In genomic region chr18:58045265-58046086, GRCh38 we compare ENCODE assay signal across 1 cellular context.
TF ChIP-seq lines count a peak whose summit lies in the region.

No MANE protein-coding gene starts in this region.

TF ChIP-seq in HepG2, 621 proteins besides CTCF, POLR2A, EP300 and RAD21 (continued from another document and continues in another):
- TF ChIP-seq BRF2 (CRISPR knock-in tag; IDR thresholded peaks at IDR 0.05) (no peak), ZBTB26 (CRISPR knock-in tag; IDR thresholded peaks at IDR 0.05; ENCODE audit: borderline replicate concordance) (no peak), ZNF276 (CRISPR knock-in tag; IDR thresholded peaks at IDR 0.05; ENCODE audit: low read depth) (no peak), HOMEZ (CRISPR knock-in tag; IDR thresholded peaks at IDR 0.05; ENCODE audit: low read depth) (no peak), ZBTB49 (CRISPR knock-in tag; IDR thresholded peaks at IDR 0.05; ENCODE audit: borderline replicate concordance) (no peak), KAT7 (CRISPR knock-in tag; IDR thresholded peaks at IDR 0.05; ENCODE audit: borderline replicate concordance) (peak; percentile 19; the same call in 1 of the 2 replicates), NFIC (IDR thresholded peaks at IDR 0.05; ENCODE audit: low read length) (0 out of 2 replicates have a peak, but pooled peaks have one; percentile 31), PPARG (CRISPR knock-in tag; conservative IDR thresholded peaks at IDR 0.05) (no peak), ZNF558 (CRISPR knock-in tag; IDR thresholded peaks at IDR 0.05; ENCODE audit: borderline replicate concordance) (no peak), FOSL2 (CRISPR knock-in tag; IDR thresholded peaks at IDR 0.05) (0 out of 2 replicates have a peak, but pooled peaks have one; percentile 21), ZNF264 (CRISPR knock-in tag; IDR thresholded peaks at IDR 0.05) (peak; percentile 23; the same call in 1 of the 2 replicates), ZSCAN21 (CRISPR knock-in tag; IDR thresholded peaks at IDR 0.05; ENCODE audit: borderline replicate concordance) (no peak), BRD4 (CRISPR knock-in tag; IDR thresholded peaks at IDR 0.05) (no peak), CEBPG (CRISPR knock-in tag; IDR thresholded peaks at IDR 0.05) (no peak), HNRNPLL (IDR thresholded peaks at IDR 0.05; ENCODE audit: low read depth, low read length, poor library complexity, severe bottlenecking) (peak; percentile 31), ZNF451 (CRISPR knock-in tag; IDR thresholded peaks at IDR 0.05) (no peak), ZNF432 (CRISPR knock-in tag; IDR thresholded peaks at IDR 0.05; ENCODE audit: borderline replicate concordance) (no peak), FOXK1 (CRISPR knock-in tag; IDR thresholded peaks at IDR 0.05; ENCODE audit: borderline replicate concordance, low read depth) (no peak; the same call in 1 of the 2 replicates), SAP130 (CRISPR knock-in tag; IDR thresholded peaks at IDR 0.05; ENCODE audit: low read depth) (no peak; the same call in none of the 2 replicates), RFXANK (CRISPR knock-in tag; IDR thresholded peaks at IDR 0.05) (no peak), ZSCAN9 (CRISPR knock-in tag; IDR thresholded peaks at IDR 0.05; ENCODE audit: borderline replicate concordance) (0 out of 2 replicates have a peak, but pooled peaks have one; percentile 23)
- TF ChIP-seq, protein P1, sequence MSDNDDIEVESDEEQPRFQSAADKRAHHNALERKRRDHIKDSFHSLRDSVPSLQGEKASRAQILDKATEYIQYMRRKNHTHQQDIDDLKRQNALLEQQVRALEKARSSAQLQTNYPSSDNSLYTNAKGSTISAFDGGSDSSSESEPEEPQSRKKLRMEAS (IDR thresholded peaks at IDR 0.05) = peak; percentile 53; the same call in 1 of the 2 replicates
- TF ChIP-seq, protein P2, sequence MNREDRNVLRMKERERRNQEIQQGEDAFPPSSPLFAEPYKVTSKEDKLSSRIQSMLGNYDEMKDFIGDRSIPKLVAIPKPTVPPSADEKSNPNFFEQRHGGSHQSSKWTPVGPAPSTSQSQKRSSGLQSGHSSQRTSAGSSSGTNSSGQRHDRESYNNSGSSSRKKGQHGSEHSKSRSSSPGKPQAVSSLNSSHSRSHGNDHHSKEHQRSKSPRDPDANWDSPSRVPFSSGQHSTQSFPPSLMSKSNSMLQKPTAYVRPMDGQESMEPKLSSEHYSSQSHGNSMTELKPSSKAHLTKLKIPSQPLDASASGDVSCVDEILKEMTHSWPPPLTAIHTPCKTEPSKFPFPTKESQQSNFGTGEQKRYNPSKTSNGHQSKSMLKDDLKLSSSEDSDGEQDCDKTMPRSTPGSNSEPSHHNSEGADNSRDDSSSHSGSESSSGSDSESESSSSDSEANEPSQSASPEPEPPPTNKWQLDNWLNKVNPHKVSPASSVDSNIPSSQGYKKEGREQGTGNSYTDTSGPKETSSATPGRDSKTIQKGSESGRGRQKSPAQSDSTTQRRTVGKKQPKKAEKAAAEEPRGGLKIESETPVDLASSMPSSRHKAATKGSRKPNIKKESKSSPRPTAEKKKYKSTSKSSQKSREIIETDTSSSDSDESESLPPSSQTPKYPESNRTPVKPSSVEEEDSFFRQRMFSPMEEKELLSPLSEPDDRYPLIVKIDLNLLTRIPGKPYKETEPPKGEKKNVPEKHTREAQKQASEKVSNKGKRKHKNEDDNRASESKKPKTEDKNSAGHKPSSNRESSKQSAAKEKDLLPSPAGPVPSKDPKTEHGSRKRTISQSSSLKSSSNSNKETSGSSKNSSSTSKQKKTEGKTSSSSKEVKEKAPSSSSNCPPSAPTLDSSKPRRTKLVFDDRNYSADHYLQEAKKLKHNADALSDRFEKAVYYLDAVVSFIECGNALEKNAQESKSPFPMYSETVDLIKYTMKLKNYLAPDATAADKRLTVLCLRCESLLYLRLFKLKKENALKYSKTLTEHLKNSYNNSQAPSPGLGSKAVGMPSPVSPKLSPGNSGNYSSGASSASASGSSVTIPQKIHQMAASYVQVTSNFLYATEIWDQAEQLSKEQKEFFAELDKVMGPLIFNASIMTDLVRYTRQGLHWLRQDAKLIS (CRISPR knock-in tag; IDR thresholded peaks at IDR 0.05) = 0 out of 2 replicates have a peak, but pooled peaks have one; percentile 92
- TF ChIP-seq, protein P3, sequence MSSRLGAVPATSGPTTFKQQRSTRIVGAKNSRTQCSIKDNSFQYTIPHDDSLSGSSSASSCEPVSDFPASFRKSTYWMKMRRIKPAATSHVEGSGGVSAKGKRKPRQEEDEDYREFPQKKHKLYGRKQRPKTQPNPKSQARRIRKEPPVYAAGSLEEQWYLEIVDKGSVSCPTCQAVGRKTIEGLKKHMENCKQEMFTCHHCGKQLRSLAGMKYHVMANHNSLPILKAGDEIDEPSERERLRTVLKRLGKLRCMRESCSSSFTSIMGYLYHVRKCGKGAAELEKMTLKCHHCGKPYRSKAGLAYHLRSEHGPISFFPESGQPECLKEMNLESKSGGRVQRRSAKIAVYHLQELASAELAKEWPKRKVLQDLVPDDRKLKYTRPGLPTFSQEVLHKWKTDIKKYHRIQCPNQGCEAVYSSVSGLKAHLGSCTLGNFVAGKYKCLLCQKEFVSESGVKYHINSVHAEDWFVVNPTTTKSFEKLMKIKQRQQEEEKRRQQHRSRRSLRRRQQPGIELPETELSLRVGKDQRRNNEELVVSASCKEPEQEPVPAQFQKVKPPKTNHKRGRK (CRISPR knock-in tag; IDR thresholded peaks at IDR 0.05) = no peak
- TF ChIP-seq, protein P4, sequence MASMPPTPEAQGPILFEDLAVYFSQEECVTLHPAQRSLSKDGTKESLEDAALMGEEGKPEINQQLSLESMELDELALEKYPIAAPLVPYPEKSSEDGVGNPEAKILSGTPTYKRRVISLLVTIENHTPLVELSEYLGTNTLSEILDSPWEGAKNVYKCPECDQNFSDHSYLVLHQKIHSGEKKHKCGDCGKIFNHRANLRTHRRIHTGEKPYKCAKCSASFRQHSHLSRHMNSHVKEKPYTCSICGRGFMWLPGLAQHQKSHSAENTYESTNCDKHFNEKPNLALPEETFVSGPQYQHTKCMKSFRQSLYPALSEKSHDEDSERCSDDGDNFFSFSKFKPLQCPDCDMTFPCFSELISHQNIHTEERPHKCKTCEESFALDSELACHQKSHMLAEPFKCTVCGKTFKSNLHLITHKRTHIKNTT (CRISPR knock-in tag; IDR thresholded peaks at IDR 0.05) = no peak
- TF ChIP-seq, protein P5, sequence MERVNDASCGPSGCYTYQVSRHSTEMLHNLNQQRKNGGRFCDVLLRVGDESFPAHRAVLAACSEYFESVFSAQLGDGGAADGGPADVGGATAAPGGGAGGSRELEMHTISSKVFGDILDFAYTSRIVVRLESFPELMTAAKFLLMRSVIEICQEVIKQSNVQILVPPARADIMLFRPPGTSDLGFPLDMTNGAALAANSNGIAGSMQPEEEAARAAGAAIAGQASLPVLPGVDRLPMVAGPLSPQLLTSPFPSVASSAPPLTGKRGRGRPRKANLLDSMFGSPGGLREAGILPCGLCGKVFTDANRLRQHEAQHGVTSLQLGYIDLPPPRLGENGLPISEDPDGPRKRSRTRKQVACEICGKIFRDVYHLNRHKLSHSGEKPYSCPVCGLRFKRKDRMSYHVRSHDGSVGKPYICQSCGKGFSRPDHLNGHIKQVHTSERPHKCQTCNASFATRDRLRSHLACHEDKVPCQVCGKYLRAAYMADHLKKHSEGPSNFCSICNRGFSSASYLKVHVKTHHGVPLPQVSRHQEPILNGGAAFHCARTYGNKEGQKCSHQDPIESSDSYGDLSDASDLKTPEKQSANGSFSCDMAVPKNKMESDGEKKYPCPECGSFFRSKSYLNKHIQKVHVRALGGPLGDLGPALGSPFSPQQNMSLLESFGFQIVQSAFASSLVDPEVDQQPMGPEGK (CRISPR knock-in tag; IDR thresholded peaks at IDR 0.05) = peak; percentile 10; the same call in 1 of the 2 replicates
- TF ChIP-seq, protein P6, sequence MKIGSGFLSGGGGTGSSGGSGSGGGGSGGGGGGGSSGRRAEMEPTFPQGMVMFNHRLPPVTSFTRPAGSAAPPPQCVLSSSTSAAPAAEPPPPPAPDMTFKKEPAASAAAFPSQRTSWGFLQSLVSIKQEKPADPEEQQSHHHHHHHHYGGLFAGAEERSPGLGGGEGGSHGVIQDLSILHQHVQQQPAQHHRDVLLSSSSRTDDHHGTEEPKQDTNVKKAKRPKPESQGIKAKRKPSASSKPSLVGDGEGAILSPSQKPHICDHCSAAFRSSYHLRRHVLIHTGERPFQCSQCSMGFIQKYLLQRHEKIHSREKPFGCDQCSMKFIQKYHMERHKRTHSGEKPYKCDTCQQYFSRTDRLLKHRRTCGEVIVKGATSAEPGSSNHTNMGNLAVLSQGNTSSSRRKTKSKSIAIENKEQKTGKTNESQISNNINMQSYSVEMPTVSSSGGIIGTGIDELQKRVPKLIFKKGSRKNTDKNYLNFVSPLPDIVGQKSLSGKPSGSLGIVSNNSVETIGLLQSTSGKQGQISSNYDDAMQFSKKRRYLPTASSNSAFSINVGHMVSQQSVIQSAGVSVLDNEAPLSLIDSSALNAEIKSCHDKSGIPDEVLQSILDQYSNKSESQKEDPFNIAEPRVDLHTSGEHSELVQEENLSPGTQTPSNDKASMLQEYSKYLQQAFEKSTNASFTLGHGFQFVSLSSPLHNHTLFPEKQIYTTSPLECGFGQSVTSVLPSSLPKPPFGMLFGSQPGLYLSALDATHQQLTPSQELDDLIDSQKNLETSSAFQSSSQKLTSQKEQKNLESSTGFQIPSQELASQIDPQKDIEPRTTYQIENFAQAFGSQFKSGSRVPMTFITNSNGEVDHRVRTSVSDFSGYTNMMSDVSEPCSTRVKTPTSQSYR (CRISPR knock-in tag; IDR thresholded peaks at IDR 0.05; ENCODE audit: borderline replicate concordance) = no peak; the same call in 1 of the 2 replicates
